Comparison of ENCODE assay signal across 8 cellular contexts in genomic region chr2:289362-290089, GRCh38. TPM values are rescaled to one million over a fixed set of nuclear protein-coding genes. Genes with fewer than 3 reads are reported as not detected.
DNase-seq lines count a peak whose midpoint lies in the region; ATAC-seq and TF ChIP-seq lines count a peak whose summit lies in the region.

No MANE protein-coding gene starts in this region.

- ATAC-seq in activated B cell treated with CpG ODN at 0.5 μM for 24 hours (ENCODE audit: low read depth) (no peak), omental fat pad (ENCODE audit: low FRiP score) (peak; percentile 42), GM21381 (IDR thresholded peaks at IDR 0.05; ENCODE audit: unreplicated experiment) (no peak)

- H3K4me3 ChIP-seq in foreskin fibroblast (ENCODE audit: low read depth in 1 of 2, low read length in 2 of 2): peak overlapping the region; percentile 55

- intact Hi-C loops in activated B cell treated with CpG ODN at 0.5 μM for 24 hours (cut with micrococcal nuclease): loop anchor here (1.0 kb wide), 1 partner anchor 43 kb away; no protein-coding TSS in a partner anchor

- POLR2A ChIA-PET in activated B cell treated with CpG ODN at 0.5 μM for 24 hours (lab: Charles Lee): interaction anchor here (0.7 kb wide), 1 partner anchor 175 kb away, joined by 4 read pairs; no protein-coding TSS in a partner anchor

- H3K27ac Mint-ChIP-seq in activated B cell treated with CpG ODN at 0.5 μM for 24 hours: no peak overlapping the region

- peaks cover 22% of the 10 kb centered on the region for H3K27me3 Mint-ChIP-seq in activated B cell treated with CpG ODN at 0.5 μM for 24 hours

- TF ChIP-seq CTCF in activated B cell treated with CpG ODN at 0.5 μM for 24 hours (IDR thresholded peaks at IDR 0.05): no peak
- TF ChIP-seq CTCF in foreskin fibroblast (IDR thresholded peaks at IDR 0.05; ENCODE audit: low read depth, low read length): no peak
- TF ChIP-seq CTCF in omental fat pad (IDR thresholded peaks at IDR 0.05): no peak

- H3K4me3 Mint-ChIP-seq in activated B cell treated with CpG ODN at 0.5 μM for 24 hours: peak overlapping the region; percentile 67

- H3K36me3 Mint-ChIP-seq in activated B cell treated with CpG ODN at 0.5 μM for 24 hours (ENCODE audit: low read depth): no peaks in the 10 kb centered on the region

- peaks cover 17% of the 10 kb centered on the region for H3K4me1 Mint-ChIP-seq in activated B cell treated with CpG ODN at 0.5 μM for 24 hours

- H3K9me3 Mint-ChIP-seq in activated B cell treated with CpG ODN at 0.5 μM for 24 hours: no peaks in the 10 kb centered on the region

- DNase-seq in DMS53 (lab: John Stamatoyannopoulos, UW) (peak; percentile 37), DMS53 treated with DMSO at 0.1 percent for 48 hours (lab: John Stamatoyannopoulos, UW; ENCODE audit: unreplicated experiment) (no peak), activated B cell treated with CpG ODN at 0.5 μM for 24 hours (no peak), foreskin fibroblast (peak in 1 of 2 donors; percentile 58), omental fat pad (ENCODE audit: low spot score) (no peak), kidney tubule cell (ENCODE audit: low spot score) (no peak), glomerular visceral epithelial cell (ENCODE audit: extremely low spot score) (no peak)

- CTCF ChIA-PET in activated B cell treated with CpG ODN at 0.5 μM for 24 hours (lab: Charles Lee): interaction anchor here (1.0 to 2.2 kb wide), 2 partner anchors 43 to 52 kb away, joined by 3 to 23 read pairs; no protein-coding TSS in a partner anchor

RNA-seq across cellular contexts. Expression of gene ALKAL2, which starts 1.6 kb away (rescaled TPM):
- total RNA-seq in activated B cell treated with CpG ODN at 0.5 μM for 24 hours (not detected in 2 replicates), omental fat pad (10 to 100 TPM in 3 of 4 donors, 1 to 10 TPM in 1; 4.8 to 45.6 (median 17.0) TPM)

RNA-seq across cellular contexts. Expression of gene ACP1, which starts 24.8 kb away (rescaled TPM):
- total RNA-seq in activated B cell treated with CpG ODN at 0.5 μM for 24 hours: 80.1 and 81.8 TPM in 2 replicates
- 10 to 100 TPM; 62.3 to 69.0 (median 65.3) TPM for total RNA-seq in omental fat pad

RNA-seq across cellular contexts. Expression of gene SH3YL1, which starts 25.7 kb away (rescaled TPM):
- total RNA-seq in activated B cell treated with CpG ODN at 0.5 μM for 24 hours: 24.4 and 33.3 TPM in 2 replicates
- 10 to 100 TPM; 23.9 to 41.9 (median 32.0) TPM for total RNA-seq in omental fat pad
